Comparison of ENCODE assay signal across 8 cellular contexts in genomic region chr7:43649755-43650274, GRCh38.
DNase-seq lines count a peak whose midpoint lies in the region; ATAC-seq and TF ChIP-seq lines count a peak whose summit lies in the region.
"Had no signal": no experiment of that assay in that cellular context is flagged by ENCODE, and none has a peak within 500 bp of the region (broad histone marks: within the 10 kb centered on the region; RNA-seq: fewer than 3 reads in every experiment).

No MANE protein-coding gene starts in this region.

- no peak overlapping the region for H2AFZ ChIP-seq in OCI-LY3 (ENCODE audit: low read depth, low read length)

- H3K36me3 Mint-ChIP-seq in activated naive CD4-positive, alpha-beta T cell treated with anti-CD3 and anti-CD28 coated beads, Interleukin-2, amount 10 ng/mL, durations not matched to agents 7 days and 5 days = peaks cover 43% of the 10 kb centered on the region
- H3K36me3 Mint-ChIP-seq in memory B cell = peaks cover 17% of the 10 kb centered on the region

- H3K36me3 ChIP-seq in OCI-LY3 (replicated peaks; ENCODE audit: low read depth, low read length) = peaks cover 37% of the 10 kb centered on the region

- H3K4me1 Mint-ChIP-seq in activated naive CD4-positive, alpha-beta T cell treated with anti-CD3 and anti-CD28 coated beads, Interleukin-2, amount 10 ng/mL, durations not matched to agents 7 days and 5 days = peaks cover 95% of the 10 kb centered on the region
- peaks cover 68% of the 10 kb centered on the region for H3K4me1 Mint-ChIP-seq in memory B cell

- H3K27me3 Mint-ChIP-seq in activated naive CD4-positive, alpha-beta T cell treated with anti-CD3 and anti-CD28 coated beads, Interleukin-2, amount 10 ng/mL, durations not matched to agents 7 days and 5 days = no peaks in the 10 kb centered on the region
- no peaks in the 10 kb centered on the region for H3K27me3 Mint-ChIP-seq in memory B cell
- H3K27me3 Mint-ChIP-seq: dendritic cell treated with granulocyte-macrophage colony-stimulating factor and Interleukin-4, amounts not matched to agents 40 ng/mL and 50 ng/mL, for 4 days had no signal

- peak overlapping the region; percentile 70 for H3K4me3 Mint-ChIP-seq in activated naive CD4-positive, alpha-beta T cell treated with anti-CD3 and anti-CD28 coated beads, Interleukin-2, amount 10 ng/mL, durations not matched to agents 7 days and 5 days
- peak overlapping the region; percentile 72 for H3K4me3 Mint-ChIP-seq in memory B cell
- H3K4me3 Mint-ChIP-seq: dendritic cell treated with granulocyte-macrophage colony-stimulating factor and Interleukin-4, amounts not matched to agents 40 ng/mL and 50 ng/mL, for 4 days had no signal

- CTCF ChIA-PET in activated naive CD4-positive, alpha-beta T cell treated with anti-CD3 and anti-CD28 coated beads, Interleukin-2, amount 10 ng/mL, durations not matched to agents 7 days and 5 days (lab: Charles Lee) = interaction anchor here (0.6 to 7.4 kb wide), 3 partner anchors 50 to 65 kb away, joined by 3 to 108 read pairs (median 43); partner anchors contain the start of gene STK17A

- H3K4me1 ChIP-seq in OCI-LY3 (ENCODE audit: low read length) = peaks cover 75% of the 10 kb centered on the region

- H3K9me3 ChIP-seq in OCI-LY3 (ENCODE audit: insufficient read depth, low read length) = peaks cover 5% of the 10 kb centered on the region

- H3K4me3 ChIP-seq in OCI-LY3 (ENCODE audit: low read length) = peak overlapping the region; percentile 70

- peak overlapping the region; percentile 97 for H3K27ac ChIP-seq in OCI-LY3 (ENCODE audit: low read length)

- peaks cover 24% of the 10 kb centered on the region for H4K20me1 ChIP-seq in OCI-LY3 (ENCODE audit: insufficient read depth, low read length)

- H3K9me3 Mint-ChIP-seq in activated naive CD4-positive, alpha-beta T cell treated with anti-CD3 and anti-CD28 coated beads, Interleukin-2, amount 10 ng/mL, durations not matched to agents 7 days and 5 days = no peaks in the 10 kb centered on the region
- H3K9me3 Mint-ChIP-seq in memory B cell = peaks cover 6% of the 10 kb centered on the region
- H3K9me3 Mint-ChIP-seq: dendritic cell treated with granulocyte-macrophage colony-stimulating factor and Interleukin-4, amounts not matched to agents 40 ng/mL and 50 ng/mL, for 4 days had no signal

- no peaks in the 10 kb centered on the region for H3K27me3 ChIP-seq in OCI-LY3 (ENCODE audit: low read depth, low read length)

- DNase-seq in activated naive CD4-positive, alpha-beta T cell treated with anti-CD3 and anti-CD28 coated beads, Interleukin-2, amount 10 ng/mL, durations not matched to agents 7 days and 5 days = peak; percentile 81
- DNase-seq in memory B cell (ENCODE audit: low spot score in 2 of 2) (peak; percentile 56 to 79), NCI-H1417 treated with DMSO at 0.1 percent for 48 hours (lab: John Stamatoyannopoulos, UW) (no peak), NCI-H748 treated with DMSO at 0.1 percent for 48 hours (lab: John Stamatoyannopoulos, UW) (no peak)

- peak overlapping the region; percentile 90 for H3K27ac Mint-ChIP-seq in activated naive CD4-positive, alpha-beta T cell treated with anti-CD3 and anti-CD28 coated beads, Interleukin-2, amount 10 ng/mL, durations not matched to agents 7 days and 5 days
- H3K27ac Mint-ChIP-seq in memory B cell = peak overlapping the region; percentile 90
- H3K27ac Mint-ChIP-seq: dendritic cell treated with granulocyte-macrophage colony-stimulating factor and Interleukin-4, amounts not matched to agents 40 ng/mL and 50 ng/mL, for 4 days had no signal

- H3K79me2 ChIP-seq in OCI-LY3 (ENCODE audit: low read length) = peaks cover 22% of the 10 kb centered on the region

- H3K9ac ChIP-seq in OCI-LY3 (ENCODE audit: low read length) = peak overlapping the region; percentile 58

- TF ChIP-seq CTCF in OCI-LY3 (IDR thresholded peaks at IDR 0.05; ENCODE audit: low read depth, low read length) = no peak

- H3K4me2 ChIP-seq in OCI-LY3 (ENCODE audit: low read length) = peak overlapping the region; percentile 95

- ATAC-seq in GM18873 (IDR thresholded peaks at IDR 0.05; ENCODE audit: low FRiP score, unreplicated experiment) (peak; percentile 64), HG02840 (IDR thresholded peaks at IDR 0.05; ENCODE audit: low FRiP score, unreplicated experiment) (peak; percentile 59), memory B cell (ENCODE audit: low read depth) (peak; percentile 85)

Comparison
In these comparisons a context has a peak if more than half of its experiments do, and no peak if none do; other contexts are left out.
1. DNase-seq: peak in activated naive CD4-positive, alpha-beta T cell treated with anti-CD3 and anti-CD28 coated beads, Interleukin-2, amount 10 ng/mL, durations not matched to agents 7 days and 5 days (single experiment) and memory B cell (2 of 2); none in NCI-H1417 treated with DMSO at 0.1 percent for 48 hours (single experiment) and NCI-H748 treated with DMSO at 0.1 percent for 48 hours (single experiment).
2. Peak in every context shown above with its lines, with median percentiles within 50 percentile points of each other: ATAC-seq.